ENCODE assay signal across 2 cellular contexts in genomic region chr7:159370-160270, GRCh38.
TF ChIP-seq lines count a peak whose summit lies in the region.

No MANE protein-coding gene starts in this region.

TF ChIP-seq in SK-N-SH, 30 proteins besides CTCF, POLR2A, EP300 and RAD21 (continued from another document):
- TF ChIP-seq GABPA (IDR thresholded peaks at IDR 0.05; ENCODE audit: low read depth) (no peak), POLR2AphosphoS5 (IDR thresholded peaks at IDR 0.05; ENCODE audit: low read depth, low read length) (no peak), CHD2 (IDR thresholded peaks at IDR 0.05; ENCODE audit: low read length, partially characterized antibody) (no peak)

TF ChIP-seq in SK-N-SH treated with all-trans-retinoic acid at 6 μM for 48 hours, 23 proteins besides CTCF, POLR2A, EP300 and RAD21 (continued from another document):
- no peak for TF ChIP-seq POU6F1 (CRISPR knock-in tag; IDR thresholded peaks at IDR 0.05; ENCODE audit: borderline replicate concordance, low read depth)
- no peak for TF ChIP-seq TOX (CRISPR knock-in tag; IDR thresholded peaks at IDR 0.05; ENCODE audit: borderline replicate concordance)
- no peak for TF ChIP-seq ZFP30 (CRISPR knock-in tag; IDR thresholded peaks at IDR 0.05)
